Comparison of ENCODE assay signal across 7 cellular contexts in genomic region chr7:96495751-96496216, GRCh38.
DNase-seq lines count a peak whose midpoint lies in the region; ATAC-seq lines count a peak whose summit lies in the region.

No MANE protein-coding gene starts in this region.

- peaks cover 6% of the 10 kb centered on the region for H3K36me3 Mint-ChIP-seq in activated T-helper 2 cell treated with anti-CD3 and anti-CD28 coated beads, Interferon-gamma antibody, Interleukin-2, Interleukin-4, amounts not matched to agents 10 μg/mL and 5 μg/mL and 100 μg/mL, durations not matched to agents 14 hours and 24 hours and 36 hours (ENCODE audit: low read depth)

- peaks cover 27% of the 10 kb centered on the region for H3K4me1 Mint-ChIP-seq in activated T-helper 2 cell treated with anti-CD3 and anti-CD28 coated beads, Interferon-gamma antibody, Interleukin-2, Interleukin-4, amounts not matched to agents 10 μg/mL and 5 μg/mL and 100 μg/mL, durations not matched to agents 14 hours and 24 hours and 36 hours (ENCODE audit: low read depth)

- intact Hi-C loops in activated T-helper 2 cell treated with anti-CD3 and anti-CD28 coated beads, Interferon-gamma antibody, Interleukin-2, Interleukin-4, amounts not matched to agents 10 μg/mL and 5 μg/mL and 100 μg/mL, durations not matched to agents 14 hours and 24 hours and 36 hours (cut with micrococcal nuclease), result loop anchor here (1.0 to 5.0 kb wide), 5 partner anchors 17 to 573 kb away; no protein-coding TSS in a partner anchor

- H3K9me3 Mint-ChIP-seq in activated T-helper 2 cell treated with anti-CD3 and anti-CD28 coated beads, Interferon-gamma antibody, Interleukin-2, Interleukin-4, amounts not matched to agents 10 μg/mL and 5 μg/mL and 100 μg/mL, durations not matched to agents 14 hours and 24 hours and 36 hours, result no peaks in the 10 kb centered on the region

- peak; percentile 87 for DNase-seq in NCI-H2081 treated with DMSO at 0.1 percent for 48 hours (lab: John Stamatoyannopoulos, UW)
- peak; percentile 20 for DNase-seq in activated T-helper 2 cell treated with anti-CD3 and anti-CD28 coated beads, Interferon-gamma antibody, Interleukin-2, Interleukin-4, amounts not matched to agents 10 μg/mL and 5 μg/mL and 100 μg/mL, durations not matched to agents 14 hours and 24 hours and 36 hours (ENCODE audit: low spot score)
- no peak for DNase-seq in activated gamma-delta T cell (lab: John Stamatoyannopoulos, UW)
- no peak for DNase-seq in HK-2 (ENCODE audit: unreplicated experiment)
- no peak for DNase-seq in T-helper 9 cell

- ATAC-seq in GM18867 (IDR thresholded peaks at IDR 0.05; ENCODE audit: unreplicated experiment) (peak; percentile 82), HG02610 (IDR thresholded peaks at IDR 0.05; ENCODE audit: unreplicated experiment) (peak; percentile 93)

- peaks cover 9% of the 10 kb centered on the region for H3K27me3 Mint-ChIP-seq in activated T-helper 2 cell treated with anti-CD3 and anti-CD28 coated beads, Interferon-gamma antibody, Interleukin-2, Interleukin-4, amounts not matched to agents 10 μg/mL and 5 μg/mL and 100 μg/mL, durations not matched to agents 14 hours and 24 hours and 36 hours (ENCODE audit: low read depth)

- H3K27ac Mint-ChIP-seq in activated T-helper 2 cell treated with anti-CD3 and anti-CD28 coated beads, Interferon-gamma antibody, Interleukin-2, Interleukin-4, amounts not matched to agents 10 μg/mL and 5 μg/mL and 100 μg/mL, durations not matched to agents 14 hours and 24 hours and 36 hours, result peak overlapping the region; percentile 92

- H3K4me3 Mint-ChIP-seq in activated T-helper 2 cell treated with anti-CD3 and anti-CD28 coated beads, Interferon-gamma antibody, Interleukin-2, Interleukin-4, amounts not matched to agents 10 μg/mL and 5 μg/mL and 100 μg/mL, durations not matched to agents 14 hours and 24 hours and 36 hours (ENCODE audit: low read depth), result peak overlapping the region; percentile 62

Comparison
In these comparisons a context has a peak if more than half of its experiments do, and no peak if none do; other contexts are left out.
1. DNase-seq: peak in NCI-H2081 treated with DMSO at 0.1 percent for 48 hours (single experiment) and activated T-helper 2 cell treated with anti-CD3 and anti-CD28 coated beads, Interferon-gamma antibody, Interleukin-2, Interleukin-4, amounts not matched to agents 10 μg/mL and 5 μg/mL and 100 μg/mL, durations not matched to agents 14 hours and 24 hours and 36 hours (single experiment); none in activated gamma-delta T cell (single experiment), HK-2 (single experiment) and T-helper 9 cell (single experiment).